1 cellular context compared by ENCODE assay signal in the genomic region with DNA sequence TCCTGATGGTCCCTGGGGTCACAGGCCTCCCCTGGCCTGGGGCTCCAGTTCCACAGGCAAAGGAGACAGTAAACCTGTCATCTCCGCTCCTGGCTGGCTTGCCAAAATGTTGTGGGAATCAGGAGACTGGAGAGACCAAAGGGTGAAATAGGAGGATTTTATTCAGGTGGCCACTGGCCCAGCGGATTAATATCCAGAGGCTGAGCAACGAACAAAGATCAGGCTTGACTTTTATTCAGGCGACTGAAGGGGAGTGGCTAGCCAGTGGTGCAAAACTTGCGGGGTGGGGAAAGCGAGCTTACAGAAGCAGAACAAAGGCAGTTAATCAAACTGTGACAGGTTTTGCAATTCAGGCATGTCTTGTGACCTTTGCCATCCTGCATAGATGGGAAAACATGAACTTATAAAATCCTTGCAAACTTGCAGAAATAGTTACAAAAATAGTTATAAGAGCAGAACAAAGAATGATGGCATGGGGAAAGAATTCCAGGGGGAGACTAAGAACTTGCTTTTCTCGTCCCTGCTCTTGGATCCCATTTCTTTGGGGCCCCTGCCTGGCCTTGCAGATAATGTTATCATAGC.
TF ChIP-seq lines count a peak whose summit lies in the region.

No MANE protein-coding gene starts in this region.

TF ChIP-seq in HEK293, 187 proteins besides CTCF, POLR2A, EP300 and RAD21 (continued from another document):
- TF ChIP-seq, protein P1, sequence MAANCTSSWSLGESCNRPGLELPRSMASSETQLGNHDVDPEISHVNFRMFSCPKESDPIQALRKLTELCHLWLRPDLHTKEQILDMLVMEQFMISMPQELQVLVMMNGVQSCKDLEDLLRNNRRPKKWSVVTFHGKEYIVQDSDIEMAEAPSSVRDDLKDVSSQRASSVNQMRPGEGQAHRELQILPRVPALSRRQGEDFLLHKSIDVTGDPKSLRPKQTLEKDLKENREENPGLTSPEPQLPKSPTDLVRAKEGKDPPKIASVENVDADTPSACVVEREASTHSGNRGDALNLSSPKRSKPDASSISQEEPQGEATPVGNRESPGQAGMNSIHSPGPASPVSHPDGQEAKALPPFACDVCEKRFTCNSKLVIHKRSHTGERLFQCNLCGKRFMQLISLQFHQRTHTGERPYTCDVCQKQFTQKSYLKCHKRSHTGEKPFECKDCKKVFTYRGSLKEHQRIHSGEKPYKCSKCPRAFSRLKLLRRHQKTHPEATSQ (tag by site-specific recombination; IDR thresholded peaks at IDR 0.05), result no peak
- no peak for TF ChIP-seq ZNF132 (tag by site-specific recombination; IDR thresholded peaks at IDR 0.05; ENCODE audit: borderline replicate concordance)
- TF ChIP-seq ZNF350 (tag by site-specific recombination; IDR thresholded peaks at IDR 0.05), result peak; percentile 59; the same call in 1 of the 2 replicates
- no peak for TF ChIP-seq ZNF571 (tag by site-specific recombination; IDR thresholded peaks at IDR 0.05)
- 0 out of 2 replicates have a peak, but pooled peaks have one; percentile 32 for TF ChIP-seq ZNF558 (tag by site-specific recombination; IDR thresholded peaks at IDR 0.05)
- TF ChIP-seq ZNF529 (tag by site-specific recombination; IDR thresholded peaks at IDR 0.05; ENCODE audit: insufficient replicate concordance), result peak; percentile 60
- TF ChIP-seq ZNF621 (tag by site-specific recombination; IDR thresholded peaks at IDR 0.05), result no peak
- TF ChIP-seq ZNF10 (tag by site-specific recombination; IDR thresholded peaks at IDR 0.05), result no peak
- TF ChIP-seq, protein P2, sequence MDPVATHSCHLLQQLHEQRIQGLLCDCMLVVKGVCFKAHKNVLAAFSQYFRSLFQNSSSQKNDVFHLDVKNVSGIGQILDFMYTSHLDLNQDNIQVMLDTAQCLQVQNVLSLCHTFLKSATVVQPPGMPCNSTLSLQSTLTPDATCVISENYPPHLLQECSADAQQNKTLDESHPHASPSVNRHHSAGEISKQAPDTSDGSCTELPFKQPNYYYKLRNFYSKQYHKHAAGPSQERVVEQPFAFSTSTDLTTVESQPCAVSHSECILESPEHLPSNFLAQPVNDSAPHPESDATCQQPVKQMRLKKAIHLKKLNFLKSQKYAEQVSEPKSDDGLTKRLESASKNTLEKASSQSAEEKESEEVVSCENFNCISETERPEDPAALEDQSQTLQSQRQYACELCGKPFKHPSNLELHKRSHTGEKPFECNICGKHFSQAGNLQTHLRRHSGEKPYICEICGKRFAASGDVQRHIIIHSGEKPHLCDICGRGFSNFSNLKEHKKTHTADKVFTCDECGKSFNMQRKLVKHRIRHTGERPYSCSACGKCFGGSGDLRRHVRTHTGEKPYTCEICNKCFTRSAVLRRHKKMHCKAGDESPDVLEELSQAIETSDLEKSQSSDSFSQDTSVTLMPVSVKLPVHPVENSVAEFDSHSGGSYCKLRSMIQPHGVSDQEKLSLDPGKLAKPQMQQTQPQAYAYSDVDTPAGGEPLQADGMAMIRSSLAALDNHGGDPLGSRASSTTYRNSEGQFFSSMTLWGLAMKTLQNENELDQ (tag by site-specific recombination; IDR thresholded peaks at IDR 0.05; ENCODE audit: low read depth), result no peak
- peak; percentile 36; the same call in 1 of the 2 replicates for TF ChIP-seq ZNF585B (tag by site-specific recombination; IDR thresholded peaks at IDR 0.05)
- peak; percentile 42; the same call in 1 of the 2 replicates for TF ChIP-seq ZNF549 (tag by site-specific recombination; IDR thresholded peaks at IDR 0.05)
- TF ChIP-seq, protein P3, sequence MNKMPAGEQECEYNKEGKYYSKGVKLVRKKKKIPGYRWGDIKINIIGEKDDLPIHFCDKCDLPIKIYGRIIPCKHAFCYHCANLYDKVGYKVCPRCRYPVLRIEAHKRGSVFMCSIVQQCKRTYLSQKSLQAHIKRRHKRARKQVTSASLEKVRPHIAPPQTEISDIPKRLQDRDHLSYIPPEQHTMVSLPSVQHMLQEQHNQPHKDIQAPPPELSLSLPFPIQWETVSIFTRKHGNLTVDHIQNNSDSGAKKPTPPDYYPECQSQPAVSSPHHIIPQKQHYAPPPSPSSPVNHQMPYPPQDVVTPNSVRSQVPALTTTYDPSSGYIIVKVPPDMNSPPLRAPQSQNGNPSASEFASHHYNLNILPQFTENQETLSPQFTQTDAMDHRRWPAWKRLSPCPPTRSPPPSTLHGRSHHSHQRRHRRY (tag by site-specific recombination; IDR thresholded peaks at IDR 0.05), result no peak
- no peak for TF ChIP-seq ZNF623 (tag by site-specific recombination; IDR thresholded peaks at IDR 0.05)
- no peak for TF ChIP-seq PRDM1 (tag by site-specific recombination; IDR thresholded peaks at IDR 0.05)
- TF ChIP-seq, protein P4, sequence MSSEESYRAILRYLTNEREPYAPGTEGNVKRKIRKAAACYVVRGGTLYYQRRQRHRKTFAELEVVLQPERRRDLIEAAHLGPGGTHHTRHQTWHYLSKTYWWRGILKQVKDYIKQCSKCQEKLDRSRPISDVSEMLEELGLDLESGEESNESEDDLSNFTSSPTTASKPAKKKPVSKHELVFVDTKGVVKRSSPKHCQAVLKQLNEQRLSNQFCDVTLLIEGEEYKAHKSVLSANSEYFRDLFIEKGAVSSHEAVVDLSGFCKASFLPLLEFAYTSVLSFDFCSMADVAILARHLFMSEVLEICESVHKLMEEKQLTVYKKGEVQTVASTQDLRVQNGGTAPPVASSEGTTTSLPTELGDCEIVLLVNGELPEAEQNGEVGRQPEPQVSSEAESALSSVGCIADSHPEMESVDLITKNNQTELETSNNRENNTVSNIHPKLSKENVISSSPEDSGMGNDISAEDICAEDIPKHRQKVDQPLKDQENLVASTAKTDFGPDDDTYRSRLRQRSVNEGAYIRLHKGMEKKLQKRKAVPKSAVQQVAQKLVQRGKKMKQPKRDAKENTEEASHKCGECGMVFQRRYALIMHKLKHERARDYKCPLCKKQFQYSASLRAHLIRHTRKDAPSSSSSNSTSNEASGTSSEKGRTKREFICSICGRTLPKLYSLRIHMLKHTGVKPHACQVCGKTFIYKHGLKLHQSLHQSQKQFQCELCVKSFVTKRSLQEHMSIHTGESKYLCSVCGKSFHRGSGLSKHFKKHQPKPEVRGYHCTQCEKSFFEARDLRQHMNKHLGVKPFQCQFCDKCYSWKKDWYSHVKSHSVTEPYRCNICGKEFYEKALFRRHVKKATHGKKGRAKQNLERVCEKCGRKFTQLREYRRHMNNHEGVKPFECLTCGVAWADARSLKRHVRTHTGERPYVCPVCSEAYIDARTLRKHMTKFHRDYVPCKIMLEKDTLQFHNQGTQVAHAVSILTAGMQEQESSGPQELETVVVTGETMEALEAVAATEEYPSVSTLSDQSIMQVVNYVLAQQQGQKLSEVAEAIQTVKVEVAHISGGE (tag by site-specific recombination; conservative IDR thresholded peaks at IDR 0.05; ENCODE audit: low read depth), result no peak
- TF ChIP-seq ZNF830 (tag by site-specific recombination; IDR thresholded peaks at IDR 0.05; ENCODE audit: low read depth), result no peak
- no peak for TF ChIP-seq ZBTB7A (tag by site-specific recombination; IDR thresholded peaks at IDR 0.05; ENCODE audit: low read depth)
- TF ChIP-seq ZBTB17 (tag by site-specific recombination; IDR thresholded peaks at IDR 0.05), result peak; percentile 24; the same call in 1 of the 2 replicates
- no peak for TF ChIP-seq YY1 (tag by site-specific recombination; IDR thresholded peaks at IDR 0.05)
